Comparison of ENCODE assay signal across 8 cellular contexts in genomic region chr11:6705905-6706535, GRCh38. TPM values are rescaled to one million over a fixed set of nuclear protein-coding genes. Genes with fewer than 3 reads are reported as not detected.
DNase-seq lines count a peak whose midpoint lies in the region; ATAC-seq and TF ChIP-seq lines count a peak whose summit lies in the region.

No MANE protein-coding gene starts in this region.

- ATAC-seq in GM18909 (IDR thresholded peaks at IDR 0.05; ENCODE audit: poor library complexity, unreplicated experiment) (no peak), HG03460 (IDR thresholded peaks at IDR 0.05; ENCODE audit: unreplicated experiment) (no peak)

- in situ Hi-C loops in GM23248 (cut with MboI): no loop called here

- no peak overlapping the region for H3K27ac ChIP-seq in GM23248
- no peak overlapping the region for H3K27ac ChIP-seq in neutrophil

- H3K4me3 ChIP-seq in GM23248 (no peak overlapping the region), fibroblast of the aortic adventitia (ENCODE audit: low read depth, low read length) (no peak overlapping the region), neutrophil (ENCODE audit: low read depth in 1 of 2, low read length in 1 of 2) (no peak overlapping the region)

- H3K36me3 ChIP-seq in GM23248 (ENCODE audit: low read depth): no peaks in the 10 kb centered on the region
- H3K36me3 ChIP-seq in neutrophil: peaks cover 7% of the 10 kb centered on the region

- H3K79me2 ChIP-seq in GM23248 (ENCODE audit: insufficient read depth): no peaks in the 10 kb centered on the region

- DNase-seq in DMS53 (lab: John Stamatoyannopoulos, UW): peak; percentile 70
- peak; percentile 79 for DNase-seq in GM23248
- peak; percentile 27 for DNase-seq in NCI-H345 treated with DMSO at 0.1 percent for 48 hours (lab: John Stamatoyannopoulos, UW; ENCODE audit: unreplicated experiment)
- peak; percentile 24 for DNase-seq in activated T-cell treated with anti-CD3 and anti-CD28 coated beads, Interleukin-2, amount 50 U/mL, for 1 hour
- DNase-seq in fibroblast of the aortic adventitia (ENCODE audit: low read depth): peak; percentile 81

- no peaks in the 10 kb centered on the region for H4K20me1 ChIP-seq in GM23248 (ENCODE audit: insufficient read depth)

- H3K4me1 ChIP-seq in GM23248 (ENCODE audit: insufficient read depth) (no peaks in the 10 kb centered on the region), neutrophil (ENCODE audit: control insufficient read depth in 1 of 2, insufficient read depth in 1 of 2, low read depth in 1 of 2, low read length in 1 of 2) (peaks cover 0 to 5% of the 10 kb centered on the region in 2 experiments)

- TF ChIP-seq CTCF in fibroblast of the aortic adventitia (IDR thresholded peaks at IDR 0.05; ENCODE audit: insufficient read depth, low read length): peak; percentile 96
- TF ChIP-seq CTCF in neutrophil (IDR thresholded peaks at IDR 0.05): peak; percentile 79

- H2AFZ ChIP-seq in GM23248: peak overlapping the region; percentile 73

- no peaks in the 10 kb centered on the region for H3K27me3 ChIP-seq in GM23248 (replicated peaks; ENCODE audit: insufficient read depth)
- no peaks in the 10 kb centered on the region for H3K27me3 ChIP-seq in neutrophil

- H3K9me2 ChIP-seq in GM23248 (ENCODE audit: insufficient read depth): no peaks in the 10 kb centered on the region

- WGBS in GM23248 (ENCODE audit: low coverage in 1 of 2, low lambda C conversion rate in 2 of 2, missing lambda C conversion rate in 2 of 2), 2 experiments: 38 to 44% methylated on average over 7 of the region's 7 CpGs

- no peaks in the 10 kb centered on the region for H3F3A ChIP-seq in GM23248 (ENCODE audit: insufficient read depth)

- peak overlapping the region; percentile 47 for H3K4me2 ChIP-seq in GM23248 (ENCODE audit: unreplicated experiment)

- no peaks in the 10 kb centered on the region for H3K9me3 ChIP-seq in GM23248 (ENCODE audit: low read depth)
- H3K9me3 ChIP-seq in neutrophil: no peaks in the 10 kb centered on the region

- no peak overlapping the region for H3K9ac ChIP-seq in GM23248

RNA-seq across cellular contexts. Expression of gene MRPL17, which starts 22.9 kb away (rescaled TPM):
- total RNA-seq in GM23248 (2014; rRNA removed; shearing (Covaris generic)): 53.5 and 104 TPM in 2 replicates
- polyA plus RNA-seq in GM23248 (2016; fragmentation: Nextera tagmentation; extraction: Ambion mirVana): 107 and 114 TPM in 2 replicates
- total RNA-seq in fibroblast of the aortic adventitia (ENCODE audit: low replicate concordance): 26.6 and 49.1 TPM in 2 replicates

RNA-seq across cellular contexts. Expression of gene DCHS1, which starts 50.4 kb away (rescaled TPM):
- total RNA-seq in GM23248 (2014; rRNA removed; shearing (Covaris generic)): 5.8 and 6.4 TPM in 2 replicates
- polyA plus RNA-seq in GM23248 (2016; fragmentation: Nextera tagmentation; extraction: Ambion mirVana): 0.86 and 1.1 TPM in 2 replicates
- total RNA-seq in fibroblast of the aortic adventitia (ENCODE audit: low replicate concordance): 5.2 and 19.0 TPM in 2 replicates

Comparison
In these comparisons a context has a peak if more than half of its experiments do, and no peak if none do; other contexts are left out.
1. DNase-seq: peak in every context shown above with its lines; median percentile 81 in fibroblast of the aortic adventitia; 79 in GM23248; 70 in DMS53; 27 in NCI-H345 treated with DMSO at 0.1 percent for 48 hours; 24 in activated T-cell treated with anti-CD3 and anti-CD28 coated beads, Interleukin-2, amount 50 U/mL, for 1 hour.